Comparison of ENCODE assay signal across 13 cellular contexts in genomic region chr16:4618645-4619418, GRCh38. TPM values are rescaled to one million over a fixed set of nuclear protein-coding genes. Genes with fewer than 3 reads are reported as not detected.
DNase-seq lines count a peak whose midpoint lies in the region; ATAC-seq, FAIRE-seq and TF ChIP-seq lines count a peak whose summit lies in the region.
"Had no signal": no experiment of that assay in that cellular context is flagged by ENCODE, and none has a peak within 500 bp of the region (broad histone marks: within the 10 kb centered on the region; RNA-seq: fewer than 3 reads in every experiment).

No MANE protein-coding gene starts in this region.

- no peak overlapping the region for H2AFZ ChIP-seq in GM12878 (ENCODE audit: control insufficient read depth, low read depth, low read length)

- FAIRE-seq in GM12878 (lab: Jason Lieb, UNC): no peak

- 82% methylated on average over 8 of the region's 8 CpGs for whole genome bisulfite sequencing in GM12878 (ENCODE audit: insufficient coverage, insufficient replicate concordance, low lambda C conversion rate, missing lambda C conversion rate)
- 85 to 89% (median 86%) methylated on average over 5 to 8 of the region's 8 CpGs for WGBS in spleen, 5 donors

- H3K27ac ChIP-seq in CD4-positive, CD25-positive, alpha-beta regulatory T cell (ENCODE audit: insufficient read depth, low read length, poor library complexity, severe bottlenecking): no peak overlapping the region
- H3K27ac ChIP-seq in HUES48 (ENCODE audit: low read depth, low read length): peak overlapping the region; percentile 100
- 0 out of 2 replicates have a peak overlapping the region, but pooled peaks have one; percentile 18 for H3K27ac ChIP-seq in GM12878 (ENCODE audit: control insufficient read depth, insufficient read depth)
- peak overlapping the region in 4 of 8 donors; percentile 38 to 99 (median 98) for H3K27ac ChIP-seq in spleen

- H3K27ac Mint-ChIP-seq in CD4-positive, CD25-positive, alpha-beta regulatory T cell: no peak overlapping the region
- H3K27ac Mint-ChIP-seq in stimulated activated memory B cell treated with anti-CD40 and anti-IgM and Interleukin-4, amounts not matched to agents 10 μg/mL and 1 μg/mL and 100 μg/mL, for 72 hours: no peak overlapping the region

- no peaks in the 10 kb centered on the region for H4K20me1 ChIP-seq in GM12878 (ENCODE audit: control insufficient read depth, insufficient read depth)

- H3K79me2 ChIP-seq in GM12878 (ENCODE audit: control insufficient read depth, insufficient read depth, low read length): peaks cover 12% of the 10 kb centered on the region

- TF ChIP-seq POLR2A in GM12878 (IDR thresholded peaks at IDR 0.05; ENCODE audit: low read depth, low read length): 0 out of 2 replicates have a peak, but pooled peaks have one; percentile 20
- TF ChIP-seq POLR2A in spleen (IDR thresholded peaks at IDR 0.05): no peak

- H3K4me3 ChIP-seq in CD4-positive, CD25-positive, alpha-beta regulatory T cell (ENCODE audit: low read depth, low read length): no peak overlapping the region
- H3K4me3 ChIP-seq in HUES48 (ENCODE audit: low read depth, low read length): no peak overlapping the region
- H3K4me3 ChIP-seq in GM12878: no peak overlapping the region
- H3K4me3 ChIP-seq in mucosa of stomach (ENCODE audit: low read length): no peak overlapping the region
- no peak overlapping the region for H3K4me3 ChIP-seq in spleen
- H3K4me3 ChIP-seq: lung had no signal

- H3K9ac ChIP-seq in HUES48 (ENCODE audit: low read depth, low read length): no peak overlapping the region
- H3K9ac ChIP-seq in GM12878 (ENCODE audit: control insufficient read depth, insufficient read depth, low read length): no peak overlapping the region
- peak overlapping the region; percentile 15 for H3K9ac ChIP-seq in mucosa of stomach (ENCODE audit: low read length)

- no peaks in the 10 kb centered on the region for H3K36me3 Mint-ChIP-seq in CD4-positive, CD25-positive, alpha-beta regulatory T cell
- no peaks in the 10 kb centered on the region for H3K36me3 Mint-ChIP-seq in stimulated activated memory B cell treated with anti-CD40 and anti-IgM and Interleukin-4, amounts not matched to agents 10 μg/mL and 1 μg/mL and 100 μg/mL, for 72 hours

- CTCF ChIA-PET in GM12878 (lab: Yijun Ruan, JAX): interaction anchor here (1.8 kb wide), 1 partner anchor 113 kb away, joined by 7 read pairs; no protein-coding TSS in a partner anchor

- H3K4me1 Mint-ChIP-seq in CD4-positive, CD25-positive, alpha-beta regulatory T cell: peaks cover 0 to 34% (median 8%) of the 10 kb centered on the region in 4 donors
- H3K4me1 Mint-ChIP-seq in stimulated activated memory B cell treated with anti-CD40 and anti-IgM and Interleukin-4, amounts not matched to agents 10 μg/mL and 1 μg/mL and 100 μg/mL, for 72 hours: peaks cover 25% of the 10 kb centered on the region

- RAD21 ChIA-PET in GM12878 (lab: Charles Lee; ENCODE audit: unreplicated experiment): no interaction called here

- no peaks in the 10 kb centered on the region for H3K27me3 ChIP-seq in CD4-positive, CD25-positive, alpha-beta regulatory T cell (ENCODE audit: control insufficient read depth, insufficient read depth, low read length)
- H3K27me3 ChIP-seq in HUES48 (ENCODE audit: control insufficient read depth, insufficient read depth, low read length): no peaks in the 10 kb centered on the region
- H3K27me3 ChIP-seq in GM12878 (replicated peaks in 1 of 2; ENCODE audit: control insufficient read depth in 2 of 2, insufficient read depth in 2 of 2, low read length in 1 of 2): no peaks in the 10 kb centered on the region
- no peaks in the 10 kb centered on the region for H3K27me3 ChIP-seq in mucosa of stomach (ENCODE audit: control insufficient read depth, insufficient read depth, low read length)
- H3K27me3 ChIP-seq in spleen (replicated peaks in 1 of 7): no peaks in the 10 kb centered on the region

- POLR2A ChIA-PET in GM12878 (lab: Charles Lee): no interaction called here

- H3K4me2 ChIP-seq in GM12878 (ENCODE audit: control insufficient read depth, insufficient read depth): peak overlapping the region; percentile 48; the same call in 1 of the 2 replicates

- SMC1A ChIA-PET in GM12878 (lab: Charles Lee; ENCODE audit: uncharacterized antibody, unreplicated experiment): no interaction called here

- no peak for TF ChIP-seq EP300 in GM12878 (IDR thresholded peaks at IDR 0.05; ENCODE audit: borderline replicate concordance in 1 of 2, control insufficient read depth in 1 of 2, low read depth in 2 of 2, low read length in 2 of 2)

- BruUV-seq in GM12878 (replicated peaks; lab: Mats Ljungman, UMichigan): no TSS peak

- TF ChIP-seq CTCF in GM12878 (IDR thresholded peaks at IDR 0.05 in 2 of 3, conservative IDR thresholded peaks at IDR 0.05 in 1 of 3; ENCODE audit: control insufficient read depth in 2 of 3, extremely low read depth in 1 of 3, insufficient read depth in 1 of 3, low read depth in 3 of 3, low read length in 3 of 3) (no peak), spleen (IDR thresholded peaks at IDR 0.05 in 8 of 11, conservative IDR thresholded peaks at IDR 0.05 in 3 of 11) (no peak)

- ATAC-seq in CD4-positive, CD25-positive, alpha-beta regulatory T cell (ENCODE audit: low read depth in 2 of 2): no peak
- no peak for ATAC-seq in GM12878
- no peak for ATAC-seq in stimulated activated memory B cell treated with anti-CD40 and anti-IgM and Interleukin-4, amounts not matched to agents 10 μg/mL and 1 μg/mL and 100 μg/mL, for 72 hours
- no peak for ATAC-seq in activated CD4-positive, CD25-positive, alpha-beta regulatory T cell treated with anti-CD3 and anti-CD28 coated beads, Interleukin-2, amount 50 U/mL, for 24 hours

- no peaks in the 10 kb centered on the region for H3K27me3 Mint-ChIP-seq in CD4-positive, CD25-positive, alpha-beta regulatory T cell
- H3K27me3 Mint-ChIP-seq in stimulated activated memory B cell treated with anti-CD40 and anti-IgM and Interleukin-4, amounts not matched to agents 10 μg/mL and 1 μg/mL and 100 μg/mL, for 72 hours: no peaks in the 10 kb centered on the region

- peaks cover 34% of the 10 kb centered on the region for H3K4me1 ChIP-seq in CD4-positive, CD25-positive, alpha-beta regulatory T cell (ENCODE audit: control insufficient read depth, insufficient read depth, low read length, poor library complexity, severe bottlenecking)
- H3K4me1 ChIP-seq in HUES48 (ENCODE audit: control insufficient read depth, insufficient read depth, low read length) (peaks cover 19% of the 10 kb centered on the region), GM12878 (ENCODE audit: control insufficient read depth, insufficient read depth, low read length) (peaks cover 15% of the 10 kb centered on the region), mucosa of stomach (ENCODE audit: control insufficient read depth, insufficient read depth, low read length) (peaks cover 36% of the 10 kb centered on the region), spleen (peaks cover 18 to 57% (median 40%) of the 10 kb centered on the region in 6 donors)

- intact Hi-C loops in GM12878 (cut with micrococcal nuclease; ENCODE audit: unreplicated experiment) (loop anchor here (10.0 kb wide), 3 partner anchors 104 to 194 kb away; partner anchors contain the start of genes DNAJA3 and ROGDI), spleen (cut with DNase I; ENCODE audit: low total_unique reads) (loop anchor here (5.0 kb wide), 1 partner anchor 63 kb away; no protein-coding TSS in a partner anchor)

- no peak for DNase-seq in CD4-positive, CD25-positive, alpha-beta regulatory T cell
- no peak for DNase-seq in GM12878 (ENCODE audit: low read depth, low spot score)
- no peak for DNase-seq in spleen
- no peak for DNase-seq in AG08396 (ENCODE audit: low spot score)
- DNase-seq: activated naive CD4-positive, alpha-beta T cell treated with Interleukin-2 at 50 U/mL for 16 hours; GOT3; NCI-H446; stimulated activated CD8-positive, alpha-beta memory T cell treated with anti-CD3 and anti-CD28 coated beads, Interleukin-4, amount 100 ng/mL, for 48 hours had no signal

- H3K9me3 Mint-ChIP-seq in CD4-positive, CD25-positive, alpha-beta regulatory T cell: peaks cover 0 to 2% (median 0%) of the 10 kb centered on the region in 7 donors
- H3K9me3 Mint-ChIP-seq in stimulated activated memory B cell treated with anti-CD40 and anti-IgM and Interleukin-4, amounts not matched to agents 10 μg/mL and 1 μg/mL and 100 μg/mL, for 72 hours: no peaks in the 10 kb centered on the region

- TF ChIP-seq RAD21 in GM12878 (IDR thresholded peaks at IDR 0.05; ENCODE audit: insufficient read depth, low read depth, low read length): no peak

- H3K9me3 ChIP-seq in CD4-positive, CD25-positive, alpha-beta regulatory T cell (ENCODE audit: control insufficient read depth in 2 of 2, low read length in 2 of 2): no peaks in the 10 kb centered on the region
- H3K9me3 ChIP-seq in HUES48 (ENCODE audit: control insufficient read depth, insufficient read depth, low read length) (no peaks in the 10 kb centered on the region), GM12878 (replicated peaks; ENCODE audit: control insufficient read depth, insufficient read depth, low read length) (no peaks in the 10 kb centered on the region), mucosa of stomach (ENCODE audit: control insufficient read depth, low read length) (no peaks in the 10 kb centered on the region), spleen (no peaks in the 10 kb centered on the region)

- peak overlapping the region in 3 of 4 donors; percentile 43 to 75 (median 46) for H3K4me3 Mint-ChIP-seq in CD4-positive, CD25-positive, alpha-beta regulatory T cell
- no peak overlapping the region for H3K4me3 Mint-ChIP-seq in stimulated activated memory B cell treated with anti-CD40 and anti-IgM and Interleukin-4, amounts not matched to agents 10 μg/mL and 1 μg/mL and 100 μg/mL, for 72 hours

- no peaks in the 10 kb centered on the region for H3K36me3 ChIP-seq in CD4-positive, CD25-positive, alpha-beta regulatory T cell (ENCODE audit: control insufficient read depth, insufficient read depth, low read length)
- H3K36me3 ChIP-seq in HUES48 (ENCODE audit: control insufficient read depth, insufficient read depth, low read length): no peaks in the 10 kb centered on the region
- H3K36me3 ChIP-seq in GM12878 (ENCODE audit: control insufficient read depth in 2 of 2, insufficient read depth in 2 of 2, low read length in 1 of 2): no peaks in the 10 kb centered on the region
- H3K36me3 ChIP-seq in mucosa of stomach (ENCODE audit: control insufficient read depth, insufficient read depth, low read length): no peaks in the 10 kb centered on the region
- no peaks in the 10 kb centered on the region for H3K36me3 ChIP-seq in spleen

- in situ Hi-C loops in GM12878 (cut with MboI): loop anchor here (10.0 kb wide), 1 partner anchor 336 kb away; the partner anchor contains the start of gene SEC14L5

RNA-seq across cellular contexts. Expression of gene UBALD1, which starts 4.1 kb away (rescaled TPM):
- total RNA-seq in CD4-positive, CD25-positive, alpha-beta regulatory T cell: 53.7 TPM
- polyA plus RNA-seq in CD4-positive, CD25-positive, alpha-beta regulatory T cell: 1 to 10 TPM; 5.1 to 7.3 (median 5.4) TPM
- total RNA-seq in GM12878 (2013; cell fraction: nucleolus; rRNA removed): 14.4 and 16.6 TPM in 2 replicates
- total RNA-seq in GM12878 (2014; rRNA removed) (9.6 and 15.7 TPM in 2 replicates), GM12878 (2014; rRNA removed; fragmentation: Illumina TruSeq; extraction: Trizol) (3.7 and 4.3 TPM in 2 replicates), GM12878 (2021) (24.2 and 32.7 TPM in 2 replicates), spleen (10 to 100 TPM; 10.0 to 29.2 (median 20.2) TPM)
- 5.6 TPM for polyA plus RNA-seq in GM12878 (2011; ENCODE audit: low read depth)
- polyA plus RNA-seq in GM12878 (2011; rRNA removed) (0.94 and 2.6 TPM in 2 replicates), GM12878 (2014; fragmentation: Illumina TruSeq; extraction: Trizol) (0.35 and 2.7 TPM in 2 replicates), GM12878 (2014; fragmentation: Nextera tagmentation; extraction: Ambion mirVana) (under 1 TPM; 0.05 to 0.82 TPM), GM12878 (2014; rRNA removed) (23.1 and 29.7 TPM in 2 replicates), GM12878 (2016; fragmentation: Nextera tagmentation; extraction: Ambion mirVana) (1 to 10 TPM; 6.5 to 9.3 TPM), spleen (10 to 100 TPM; 12.6 to 33.6 (median 13.6) TPM)
- polyA plus RNA-seq in GM12878 (2011; cell fraction: cytosol; rRNA removed): 4.2 and 7.8 TPM in 2 replicates
- 17.7 and 29.2 TPM in 2 replicates for polyA plus RNA-seq in GM12878 (2011; cell fraction: nucleus; rRNA removed)
- 13.8 and 35.9 TPM in 2 replicates for polyA plus RNA-seq in GM12878 (2012)
- 1.0 and 3.6 TPM in 2 replicates for polyA minus RNA-seq in GM12878 (2011; rRNA and poly(A)+ RNA removed)
- 4.4 and 5.0 TPM in 2 replicates for polyA minus RNA-seq in GM12878 (2011; cell fraction: cytosol; rRNA and poly(A)+ RNA removed)
- 7.3 and 20.9 TPM in 2 replicates for polyA minus RNA-seq in GM12878 (2011; cell fraction: nucleus; rRNA and poly(A)+ RNA removed)

RNA-seq across cellular contexts. Expression of gene MGRN1, which starts 5.8 kb away (rescaled TPM):
- total RNA-seq in CD4-positive, CD25-positive, alpha-beta regulatory T cell: 78.2 TPM
- polyA plus RNA-seq in CD4-positive, CD25-positive, alpha-beta regulatory T cell: 1 to 10 TPM; 2.5 to 4.7 (median 4.4) TPM
- total RNA-seq in GM12878 (2013; cell fraction: nucleolus; rRNA removed): 99.4 and 104 TPM in 2 replicates
- 19.3 and 23.4 TPM in 2 replicates for total RNA-seq in GM12878 (2014; rRNA removed)
- total RNA-seq in GM12878 (2014; rRNA removed; fragmentation: Illumina TruSeq; extraction: Trizol): 6.4 and 9.4 TPM in 2 replicates
- 77.1 and 86.7 TPM in 2 replicates for total RNA-seq in GM12878 (2021)
- 15.2 TPM for polyA plus RNA-seq in GM12878 (2011; ENCODE audit: low read depth)
- 2.6 and 4.0 TPM in 2 replicates for polyA plus RNA-seq in GM12878 (2011; rRNA removed)
- 7.5 and 11.1 TPM in 2 replicates for polyA plus RNA-seq in GM12878 (2011; cell fraction: cytosol; rRNA removed)
- polyA plus RNA-seq in GM12878 (2011; cell fraction: nucleus; rRNA removed): 29.8 and 52.4 TPM in 2 replicates
- polyA plus RNA-seq in GM12878 (2012): 35.9 and 43.4 TPM in 2 replicates
- polyA plus RNA-seq in GM12878 (2014; fragmentation: Illumina TruSeq; extraction: Trizol): 7.9 and 12.7 TPM in 2 replicates
- under 1 TPM; 0.35 to 0.77 TPM for polyA plus RNA-seq in GM12878 (2014; fragmentation: Nextera tagmentation; extraction: Ambion mirVana)
- polyA plus RNA-seq in GM12878 (2014; rRNA removed): 24.3 and 32.9 TPM in 2 replicates
- polyA plus RNA-seq in GM12878 (2016; fragmentation: Nextera tagmentation; extraction: Ambion mirVana): 10 to 100 TPM; 16.6 to 17.7 TPM
- polyA minus RNA-seq in GM12878 (2011; rRNA and poly(A)+ RNA removed): 10.5 and 20.3 TPM in 2 replicates
- 16.2 and 17.4 TPM in 2 replicates for polyA minus RNA-seq in GM12878 (2011; cell fraction: cytosol; rRNA and poly(A)+ RNA removed)
- 15.1 and 27.0 TPM in 2 replicates for polyA minus RNA-seq in GM12878 (2011; cell fraction: nucleus; rRNA and poly(A)+ RNA removed)
- 100 to 1,000 TPM in 1 of 7 donors, 10 to 100 TPM in 6; 65.6 to 132 (median 83.6) TPM for total RNA-seq in spleen
- polyA plus RNA-seq in spleen: 10 to 100 TPM in 1 of 3 donors, 1 to 10 TPM in 2; 7.6 to 26.9 (median 8.8) TPM
